In genomic region chr10:13717936-13718772, GRCh38 we compare ENCODE assay signal across 1 cellular context.
TF ChIP-seq lines count a peak whose summit lies in the region.

No MANE protein-coding gene starts in this region.

TF ChIP-seq in HepG2, 621 proteins besides CTCF, POLR2A, EP300 and RAD21 (continued from another document):
- TF ChIP-seq ARID4A (CRISPR knock-in tag; IDR thresholded peaks at IDR 0.05; ENCODE audit: borderline replicate concordance) (peak; percentile 38; the same call in 1 of the 2 replicates), SALL1 (CRISPR knock-in tag; IDR thresholded peaks at IDR 0.05) (peak; percentile 57), ZNF687 (CRISPR knock-in tag; IDR thresholded peaks at IDR 0.05) (peak; percentile 71), KLF12 (CRISPR knock-in tag; IDR thresholded peaks at IDR 0.05; ENCODE audit: borderline replicate concordance) (peak; percentile 35; the same call in 1 of the 2 replicates), ZSCAN31 (CRISPR knock-in tag; IDR thresholded peaks at IDR 0.05; ENCODE audit: low read depth) (no peak), CERS6 (CRISPR knock-in tag; IDR thresholded peaks at IDR 0.05) (no peak), ZNF619 (CRISPR knock-in tag; IDR thresholded peaks at IDR 0.05) (0 out of 2 replicates have a peak, but pooled peaks have one; percentile 39), MAX (IDR thresholded peaks at IDR 0.05) (peak; percentile 61), POGZ (CRISPR knock-in tag; IDR thresholded peaks at IDR 0.05) (0 out of 2 replicates have a peak, but pooled peaks have one; percentile 13), MXD1 (CRISPR knock-in tag; IDR thresholded peaks at IDR 0.05) (0 out of 2 replicates have a peak, but pooled peaks have one; percentile 27), ZMYM3 (CRISPR knock-in tag; IDR thresholded peaks at IDR 0.05) (peak; percentile 37; the same call in 1 of the 2 replicates), MAF1 (CRISPR knock-in tag; IDR thresholded peaks at IDR 0.05; ENCODE audit: borderline replicate concordance) (no peak), CBFB (CRISPR knock-in tag; IDR thresholded peaks at IDR 0.05) (0 out of 2 replicates have a peak, but pooled peaks have one; percentile 31), HNF4A (CRISPR knock-in tag; IDR thresholded peaks at IDR 0.05) (peak; percentile 21; the same call in 1 of the 2 replicates), EED (CRISPR knock-in tag; IDR thresholded peaks at IDR 0.05) (no peak), ZFP90 (CRISPR knock-in tag; IDR thresholded peaks at IDR 0.05; ENCODE audit: borderline replicate concordance) (0 out of 2 replicates have a peak, but pooled peaks have one; percentile 33), LCORL (IDR thresholded peaks at IDR 0.05) (no peak), LCORL (CRISPR knock-in tag; IDR thresholded peaks at IDR 0.05) (0 out of 2 replicates have a peak, but pooled peaks have one; percentile 29), ZNF850 (CRISPR knock-in tag; conservative IDR thresholded peaks at IDR 0.05) (no peak), UBTF (CRISPR knock-in tag; IDR thresholded peaks at IDR 0.05) (peak; percentile 53), ZNF225 (CRISPR knock-in tag; IDR thresholded peaks at IDR 0.05) (0 out of 2 replicates have a peak, but pooled peaks have one; percentile 33), ARHGAP35 (CRISPR knock-in tag; IDR thresholded peaks at IDR 0.05; ENCODE audit: borderline replicate concordance) (no peak), DMAP1 (CRISPR knock-in tag; IDR thresholded peaks at IDR 0.05) (no peak), SALL2 (CRISPR knock-in tag; IDR thresholded peaks at IDR 0.05) (no peak), KDM5B (CRISPR knock-in tag; IDR thresholded peaks at IDR 0.05; ENCODE audit: borderline replicate concordance) (peak; percentile 59; the same call in 1 of the 2 replicates), HNRNPLL (IDR thresholded peaks at IDR 0.05; ENCODE audit: low read depth, low read length, poor library complexity, severe bottlenecking) (peak; percentile 43), MTA1 (CRISPR knock-in tag; IDR thresholded peaks at IDR 0.05; ENCODE audit: borderline replicate concordance) (peak; percentile 45; the same call in 1 of the 2 replicates), ZFX (CRISPR knock-in tag; IDR thresholded peaks at IDR 0.05; ENCODE audit: low read depth) (peak; percentile 43; the same call in 1 of the 2 replicates), PAXIP1 (CRISPR knock-in tag; conservative IDR thresholded peaks at IDR 0.05) (no peak), REST (IDR thresholded peaks at IDR 0.05; ENCODE audit: borderline replicate concordance in 1 of 2, low read depth in 1 of 2, low read length in 2 of 2) (no peak), ZNF710 (CRISPR knock-in tag; IDR thresholded peaks at IDR 0.05; ENCODE audit: borderline replicate concordance) (peak; percentile 35; the same call in 1 of the 2 replicates), ZNF605 (CRISPR knock-in tag; IDR thresholded peaks at IDR 0.05) (peak; percentile 43; the same call in 1 of the 2 replicates)
